10 cellular contexts compared by ENCODE assay signal in genomic region chr16:57893559-57894389, GRCh38.
DNase-seq lines count a peak whose midpoint lies in the region; ATAC-seq, FAIRE-seq and TF ChIP-seq lines count a peak whose summit lies in the region.
"Had no signal": no experiment of that assay in that cellular context is flagged by ENCODE, and none has a peak within 500 bp of the region (broad histone marks: within the 10 kb centered on the region; RNA-seq: fewer than 3 reads in every experiment).

No MANE protein-coding gene starts in this region.

- no peaks in the 10 kb centered on the region for H3K27me3 ChIP-seq in pancreas

- intact Hi-C loops in pancreas (cut with DNase I): no loop called here

- DNase-seq in EL (peak; percentile 96), OCI-M1 (lab: John Stamatoyannopoulos, UW) (peak; percentile 6), fibroblast of gingiva (ENCODE audit: low read depth) (peak; percentile 78), pancreas (peak in 3 of 6 donors; percentile 27 to 39 (median 30)), NCI-H748 (lab: John Stamatoyannopoulos, UW; ENCODE audit: unreplicated experiment) (no peak)
- DNase-seq: T-helper 9 cell had no signal

- H3K27ac ChIP-seq in pancreas: peak overlapping the region; percentile 69 to 88 (median 79)

- 60% methylated on average over 17 of the region's 17 CpGs for WGBS in pancreas, 2 donors

- no peaks in the 10 kb centered on the region for H3K9me3 ChIP-seq in pancreas

- H3K4me3 ChIP-seq in pancreas: no peak overlapping the region

- no peak for TF ChIP-seq CTCF in pancreas (IDR thresholded peaks at IDR 0.05)

- FAIRE-seq in pancreas (lab: Jason Lieb, UNC): no peak
- FAIRE-seq: GM18507 had no signal

- H3K4me1 ChIP-seq in pancreas: peaks cover 0 to 25% (median 6%) of the 10 kb centered on the region in 3 donors

- peak; percentile 71 to 76 (median 74) for ATAC-seq in pancreas
- no peak for ATAC-seq in GM19324 (IDR thresholded peaks at IDR 0.05; ENCODE audit: low FRiP score, unreplicated experiment)
- no peak for ATAC-seq in HG02870 (IDR thresholded peaks at IDR 0.05; ENCODE audit: unreplicated experiment)
- ATAC-seq in HG03460 (IDR thresholded peaks at IDR 0.05; ENCODE audit: unreplicated experiment): no peak

- H3K36me3 ChIP-seq in pancreas: no peaks in the 10 kb centered on the region

Comparison
In these comparisons a context has a peak if more than half of its experiments do, and no peak if none do; other contexts are left out.
1. ATAC-seq: peak in pancreas (4 of 4); none in GM19324 (single experiment), HG02870 (single experiment) and HG03460 (single experiment).